ENCODE assay signal across 26 cellular contexts in genomic region chr7:106944035-106944665, GRCh38.
A peak's percentile ranks its signal among the peaks of the same experiment; 100 is the strongest.
DNase-seq lines count a peak whose midpoint lies in the region; ATAC-seq and TF ChIP-seq lines count a peak whose summit lies in the region.
"Had no signal": no experiment of that assay in that cellular context is flagged by ENCODE, and none has a peak within 500 bp of the region (broad histone marks: within the 10 kb centered on the region; RNA-seq: fewer than 3 reads in every experiment).

No MANE protein-coding gene starts in this region.

- H3K9ac ChIP-seq in mesendoderm (ENCODE audit: low read length), result no peak overlapping the region
- H3K9ac ChIP-seq: GM23248 had no signal

- in situ Hi-C loops in GM13976 (cut with MboI; ENCODE audit: low sequenced_read_pairs, unreplicated experiment), result no loop called here

- H3K23ac ChIP-seq in mesendoderm (ENCODE audit: low read length), result no peak overlapping the region

- no peak overlapping the region for H3K18ac ChIP-seq in mesendoderm (ENCODE audit: low read length)

- no peak overlapping the region for H4K5ac ChIP-seq in mesendoderm (ENCODE audit: low read length)

- TF ChIP-seq POLR2A in GM18505 (IDR thresholded peaks at IDR 0.05; ENCODE audit: borderline replicate concordance, extremely low read depth, insufficient read depth, insufficient read length), result no peak

- H3K4me3 Mint-ChIP-seq in central memory CD8-positive, alpha-beta T cell, result no peak overlapping the region
- H3K4me3 Mint-ChIP-seq: T-helper 17 cell had no signal

- no peak for TF ChIP-seq CTCF in GM13976 (IDR thresholded peaks at IDR 0.05; ENCODE audit: borderline replicate concordance, control extremely low read depth, extremely low read depth, insufficient read depth, missing control alignments)

- no peaks in the 10 kb centered on the region for H3K4me1 ChIP-seq in mesendoderm (ENCODE audit: control insufficient read depth, low read depth, low read length)

- H3K56ac ChIP-seq in mesendoderm (ENCODE audit: low read length), result peak overlapping the region; percentile 12

- H3K4me2 ChIP-seq in mesendoderm (ENCODE audit: low read length), result no peak overlapping the region
- H3K4me2 ChIP-seq: PC-9 had no signal

- no peaks in the 10 kb centered on the region for H3K36me3 ChIP-seq in mesendoderm (ENCODE audit: control insufficient read depth, insufficient read depth, low read length)
- H3K36me3 ChIP-seq: BE2C, MG63 had no signal

- DNase-seq in NCI-H146 (lab: John Stamatoyannopoulos, UW) (peak; percentile 41), NCI-H146 treated with DMSO at 0.1 percent for 48 hours (lab: John Stamatoyannopoulos, UW; ENCODE audit: unreplicated experiment) (no peak), NCI-H2227 (lab: John Stamatoyannopoulos, UW; ENCODE audit: unreplicated experiment) (peak; percentile 51), mesendoderm (peak; percentile 39), HCEC 1CT (no peak), GM13976 (ENCODE audit: low spot score) (no peak)
- no peak for DNase-seq in central memory CD8-positive, alpha-beta T cell (ENCODE audit: low spot score in 2 of 2)
- DNase-seq: BE2C, DMS153, DND-41, GM23248, KBM-7, MG63, NCI-H1105 treated with DMSO at 0.1 percent for 48 hours, NCI-H1694, NCI-H2029 treated with DMSO at 0.1 percent for 48 hours, NCI-H345, NCI-H524, NCI-H748 treated with DMSO at 0.1 percent for 48 hours, PC-9, RPMI8226, SHP77, T-helper 17 cell had no signal

- H3K27me3 ChIP-seq in mesendoderm (ENCODE audit: insufficient read depth, low read length, poor library complexity), result no peaks in the 10 kb centered on the region
- H3K27me3 ChIP-seq: BE2C, MG63 had no signal

- ATAC-seq in central memory CD8-positive, alpha-beta T cell (replicated peaks; ENCODE audit: extremely low read depth, poor library complexity, severe bottlenecking), result no peak
- ATAC-seq in GM18505 (IDR thresholded peaks at IDR 0.05; ENCODE audit: unreplicated experiment), result no peak
- ATAC-seq: HepG2, T-helper 17 cell had no signal

- WGBS in mesendoderm (ENCODE audit: extremely low coverage, insufficient coverage, low lambda C conversion rate), result no CpG with 5 or more reads among the region's 9 CpGs

- H3K4ac ChIP-seq in mesendoderm (ENCODE audit: low read depth, low read length), result no peak overlapping the region

- H3K27me3 Mint-ChIP-seq in central memory CD8-positive, alpha-beta T cell, result peaks cover 11% of the 10 kb centered on the region

- H2BK15ac ChIP-seq in mesendoderm (replicated peaks; ENCODE audit: low read depth), result no peak overlapping the region

- no peak overlapping the region for H3K27ac ChIP-seq in mesendoderm (ENCODE audit: low read depth, low read length)
- H3K27ac ChIP-seq: 22Rv1, GM23248, PC-9 had no signal

- H3K27ac Mint-ChIP-seq in central memory CD8-positive, alpha-beta T cell (ENCODE audit: low read depth), result peak overlapping the region; percentile 58
- H3K27ac Mint-ChIP-seq: T-helper 17 cell had no signal

- no peak overlapping the region for H3K4me3 ChIP-seq in mesendoderm (ENCODE audit: low read length)
- H3K4me3 ChIP-seq: GM23248, MG63, PC-9 had no signal

- no peak overlapping the region for H2BK120ac ChIP-seq in mesendoderm (ENCODE audit: low read depth, low read length)

- H3K4me1 Mint-ChIP-seq in central memory CD8-positive, alpha-beta T cell, result no peaks in the 10 kb centered on the region

- no peak overlapping the region for H2BK5ac ChIP-seq in mesendoderm (ENCODE audit: low read length)

- H3K9me3 Mint-ChIP-seq in central memory CD8-positive, alpha-beta T cell, result no peaks in the 10 kb centered on the region

- no peaks in the 10 kb centered on the region for H3K79me2 ChIP-seq in mesendoderm (ENCODE audit: control insufficient read depth, insufficient read depth, low read length)

- H4K8ac ChIP-seq in mesendoderm (ENCODE audit: low read depth, low read length), result no peak overlapping the region

- H3K36me3 Mint-ChIP-seq in central memory CD8-positive, alpha-beta T cell (ENCODE audit: insufficient read depth), result no peaks in the 10 kb centered on the region

- no peaks in the 10 kb centered on the region for H3K79me1 ChIP-seq in mesendoderm (ENCODE audit: low read length)

- no peak overlapping the region for H2AK5ac ChIP-seq in mesendoderm (ENCODE audit: low read length)

Comparison
In these comparisons a context has a peak if more than half of its experiments do, and no peak if none do; other contexts are left out.
1. DNase-seq: peak in NCI-H146 (single experiment), NCI-H2227 (single experiment) and mesendoderm (single experiment); none in NCI-H146 treated with DMSO at 0.1 percent for 48 hours (single experiment), central memory CD8-positive, alpha-beta T cell (0 of 2), HCEC 1CT (single experiment) and GM13976 (single experiment).